20 cellular contexts compared by ENCODE assay signal in genomic region chr21:36482181-36482580, GRCh38. TPM values are rescaled to one million over a fixed set of nuclear protein-coding genes. Genes with fewer than 3 reads are reported as not detected.
A peak's percentile ranks its signal among the peaks of the same experiment; 100 is the strongest.
DNase-seq lines count a peak whose midpoint lies in the region; ATAC-seq and TF ChIP-seq lines count a peak whose summit lies in the region.
"Had no signal": no experiment of that assay in that cellular context is flagged by ENCODE, and none has a peak within 500 bp of the region (broad histone marks: within the 10 kb centered on the region; RNA-seq: fewer than 3 reads in every experiment).

No MANE protein-coding gene starts in this region.

- POLR2A ChIA-PET in HEK293 (lab: Yijun Ruan, JAX): no interaction called here

- no peak overlapping the region for H3K4me3 ChIP-seq in HEK293 (ENCODE audit: low read depth, low read length)
- H3K4me3 ChIP-seq in liver (ENCODE audit: low read depth in 1 of 3, low read length in 3 of 3): no peak overlapping the region
- H3K4me3 ChIP-seq: BLaER1 had no signal

- H3K36me3 ChIP-seq in HEK293 (ENCODE audit: control insufficient read depth in 2 of 2, insufficient read depth in 1 of 2, low read length in 2 of 2) (no peaks in the 10 kb centered on the region), liver (ENCODE audit: control insufficient read depth in 4 of 4, insufficient read depth in 3 of 4, low read depth in 1 of 4, low read length in 3 of 4) (peaks cover 0 to 1% (median 0%) of the 10 kb centered on the region in 4 donors)
- H3K36me3 ChIP-seq: BE2C, BLaER1 had no signal

- CTCF ChIA-PET in HEK293 (lab: Yijun Ruan, JAX): no interaction called here
- CTCF ChIA-PET in activated naive CD4-positive, alpha-beta T cell treated with anti-CD3 and anti-CD28 coated beads for 36 hours (lab: Charles Lee): no interaction called here

- no peaks in the 10 kb centered on the region for H3K27me3 ChIP-seq in liver (ENCODE audit: control insufficient read depth in 4 of 4, insufficient read depth in 4 of 4, low read length in 3 of 4)
- H3K27me3 ChIP-seq: BLaER1 had no signal

- no peaks in the 10 kb centered on the region for H3K9me3 ChIP-seq in HEK293 (ENCODE audit: control insufficient read depth, insufficient read depth, low read depth, low read length)
- H3K9me3 ChIP-seq in liver (ENCODE audit: control insufficient read depth in 4 of 4, low read length in 3 of 4): no peaks in the 10 kb centered on the region
- H3K9me3 ChIP-seq: BE2C, BLaER1, Caco-2 had no signal

- no peak for TF ChIP-seq RAD21 in liver (IDR thresholded peaks at IDR 0.05)

- no peaks in the 10 kb centered on the region for H3K9me3 Mint-ChIP-seq in progenitor cell of endocrine pancreas (ENCODE audit: low read depth)
- no peaks in the 10 kb centered on the region for H3K9me3 Mint-ChIP-seq in activated naive CD4-positive, alpha-beta T cell treated with anti-CD3 and anti-CD28 coated beads for 36 hours
- H3K9me3 Mint-ChIP-seq: CD4-positive, alpha-beta T cell; CD8-positive, alpha-beta T cell had no signal

- TF ChIP-seq CTCF in 22Rv1 (IDR thresholded peaks at IDR 0.05) (no peak), HEK293 (tag by site-specific recombination; IDR thresholded peaks at IDR 0.05) (no peak), liver (IDR thresholded peaks at IDR 0.05; ENCODE audit: low read depth, low read length, missing input control) (no peak), progenitor cell of endocrine pancreas (IDR thresholded peaks at IDR 0.05; ENCODE audit: unreplicated experiment) (no peak)

- H3K4me3 Mint-ChIP-seq in progenitor cell of endocrine pancreas (ENCODE audit: low read depth): no peak overlapping the region
- H3K4me3 Mint-ChIP-seq in activated naive CD4-positive, alpha-beta T cell treated with anti-CD3 and anti-CD28 coated beads for 36 hours: no peak overlapping the region
- H3K4me3 Mint-ChIP-seq: CD4-positive, alpha-beta T cell; CD8-positive, alpha-beta T cell had no signal

- H3K9ac ChIP-seq in liver (ENCODE audit: low read depth in 1 of 2, low read length in 2 of 2): no peak overlapping the region
- H3K9ac ChIP-seq: BLaER1 had no signal

- H3K36me3 Mint-ChIP-seq in progenitor cell of endocrine pancreas (ENCODE audit: insufficient read depth): no peaks in the 10 kb centered on the region
- no peaks in the 10 kb centered on the region for H3K36me3 Mint-ChIP-seq in activated naive CD4-positive, alpha-beta T cell treated with anti-CD3 and anti-CD28 coated beads for 36 hours (ENCODE audit: low read depth)
- H3K36me3 Mint-ChIP-seq: CD8-positive, alpha-beta T cell had no signal

- H3K27me3 Mint-ChIP-seq in progenitor cell of endocrine pancreas: no peaks in the 10 kb centered on the region
- H3K27me3 Mint-ChIP-seq in activated naive CD4-positive, alpha-beta T cell treated with anti-CD3 and anti-CD28 coated beads for 36 hours (ENCODE audit: low read depth): no peaks in the 10 kb centered on the region

- intact Hi-C loops in activated naive CD4-positive, alpha-beta T cell treated with anti-CD3 and anti-CD28 coated beads for 36 hours (cut with micrococcal nuclease): no loop called here

- DNase-seq in progenitor cell of endocrine pancreas (ENCODE audit: low spot score, unreplicated experiment) (no peak), iPS-NIHi11 (ENCODE audit: low spot score) (no peak)
- DNase-seq in activated naive CD4-positive, alpha-beta T cell treated with anti-CD3 and anti-CD28 coated beads for 36 hours: no peak
- DNase-seq: 8988T; ACHN; BE2C; C1 segment of cervical spinal cord; Caco-2; Calu3; CD4-positive, alpha-beta T cell; CD8-positive, alpha-beta T cell; DMS79 treated with DMSO at 0.1 percent for 48 hours; GF-D8 had no signal

- no peaks in the 10 kb centered on the region for H3K4me1 ChIP-seq in HEK293 (ENCODE audit: control insufficient read depth, insufficient read depth, low read length)
- H3K4me1 ChIP-seq in liver (ENCODE audit: control insufficient read depth in 4 of 4, insufficient read depth in 4 of 4, low read length in 3 of 4): peaks cover 4 to 46% (median 32%) of the 10 kb centered on the region in 4 donors
- H3K4me1 ChIP-seq: BE2C, BLaER1 had no signal

- WGBS in liver: 77% methylated on average over 4 of the region's 4 CpGs

- peak overlapping the region; percentile 44 for H3K27ac ChIP-seq in 22Rv1
- H3K27ac ChIP-seq in HEK293 (ENCODE audit: extremely low read depth, low read depth, low read length): no peak overlapping the region
- H3K27ac ChIP-seq in liver (ENCODE audit: low read depth in 1 of 2, low read length in 2 of 2): peak overlapping the region; percentile 66 to 94
- H3K27ac ChIP-seq: BLaER1 had no signal

- H3K27ac Mint-ChIP-seq in progenitor cell of endocrine pancreas: peak overlapping the region; percentile 83
- no peak overlapping the region for H3K27ac Mint-ChIP-seq in activated naive CD4-positive, alpha-beta T cell treated with anti-CD3 and anti-CD28 coated beads for 36 hours
- H3K27ac Mint-ChIP-seq: CD4-positive, alpha-beta T cell; CD8-positive, alpha-beta T cell had no signal

- ATAC-seq in HG03196 (IDR thresholded peaks at IDR 0.05; ENCODE audit: unreplicated experiment): no peak
- ATAC-seq: CD8-positive, alpha-beta T cell had no signal

- peaks cover 43% of the 10 kb centered on the region for H3K4me1 Mint-ChIP-seq in progenitor cell of endocrine pancreas (ENCODE audit: low read depth)
- H3K4me1 Mint-ChIP-seq in activated naive CD4-positive, alpha-beta T cell treated with anti-CD3 and anti-CD28 coated beads for 36 hours (ENCODE audit: low read depth): no peaks in the 10 kb centered on the region

TF ChIP-seq in HEK293, 187 proteins besides CTCF, POLR2A, EP300 and RAD21:
- TF ChIP-seq ZNF366 (tag by site-specific recombination; conservative IDR thresholded peaks at IDR 0.05) (peak; percentile 96), ZSCAN30 (tag by site-specific recombination; IDR thresholded peaks at IDR 0.05) (no peak), ZBTB17 (tag by site-specific recombination; IDR thresholded peaks at IDR 0.05) (peak; percentile 30; the same call in 1 of the 2 replicates)

TF ChIP-seq in liver, 16 proteins besides CTCF, POLR2A, EP300 and RAD21 (continues in another document):
- TF ChIP-seq YY1 (IDR thresholded peaks at IDR 0.05) (no peak), GABPA (IDR thresholded peaks at IDR 0.05 in 1 of 2, conservative IDR thresholded peaks at IDR 0.05 in 1 of 2) (no peak), JUND (IDR thresholded peaks at IDR 0.05) (no peak), HNF4G (IDR thresholded peaks at IDR 0.05) (no peak), MAX (IDR thresholded peaks at IDR 0.05) (no peak), TAF1 (conservative IDR thresholded peaks at IDR 0.05) (no peak), RXRA (IDR thresholded peaks at IDR 0.05) (no peak), FOXA1 (IDR thresholded peaks at IDR 0.05) (no peak), SP1 (IDR thresholded peaks at IDR 0.05) (no peak), REST (IDR thresholded peaks at IDR 0.05) (no peak), ATF3 (IDR thresholded peaks at IDR 0.05) (no peak), NR2F2 (IDR thresholded peaks at IDR 0.05) (no peak), HNF4A (conservative IDR thresholded peaks at IDR 0.05) (no peak), ZBTB33 (IDR thresholded peaks at IDR 0.05) (no peak)

RNA-seq across cellular contexts. Expression of gene CLDN14, which starts 2.3 kb away (rescaled TPM):
- total RNA-seq in liver (10 to 100 TPM; 13.6 to 19.4 TPM), progenitor cell of endocrine pancreas (not detected in 2 replicates)
- 10 to 100 TPM in 1 of 2 donors, 1 to 10 TPM in 1; 6.3 to 13.2 TPM for polyA plus RNA-seq in liver
- not detected for total RNA-seq in activated naive CD4-positive, alpha-beta T cell treated with anti-CD3 and anti-CD28 coated beads for 36 hours
- total RNA-seq: A673; Caco-2; Calu3; CD4-positive, alpha-beta T cell; CD8-positive, alpha-beta T cell had no signal
- polyA plus RNA-seq: AG04450 had no signal

Comparison
In these comparisons a context has a peak if more than half of its experiments do, and no peak if none do; other contexts are left out.
1. RNA of gene CLDN14, which starts 2.3 kb away (total RNA-seq): 13.6 to 19.4 TPM in liver; not detected in progenitor cell of endocrine pancreas and not detected in activated naive CD4-positive, alpha-beta T cell treated with anti-CD3 and anti-CD28 coated beads for 36 hours; every median in the first group is over 10 times any median in the second.